In the genomic region with DNA sequence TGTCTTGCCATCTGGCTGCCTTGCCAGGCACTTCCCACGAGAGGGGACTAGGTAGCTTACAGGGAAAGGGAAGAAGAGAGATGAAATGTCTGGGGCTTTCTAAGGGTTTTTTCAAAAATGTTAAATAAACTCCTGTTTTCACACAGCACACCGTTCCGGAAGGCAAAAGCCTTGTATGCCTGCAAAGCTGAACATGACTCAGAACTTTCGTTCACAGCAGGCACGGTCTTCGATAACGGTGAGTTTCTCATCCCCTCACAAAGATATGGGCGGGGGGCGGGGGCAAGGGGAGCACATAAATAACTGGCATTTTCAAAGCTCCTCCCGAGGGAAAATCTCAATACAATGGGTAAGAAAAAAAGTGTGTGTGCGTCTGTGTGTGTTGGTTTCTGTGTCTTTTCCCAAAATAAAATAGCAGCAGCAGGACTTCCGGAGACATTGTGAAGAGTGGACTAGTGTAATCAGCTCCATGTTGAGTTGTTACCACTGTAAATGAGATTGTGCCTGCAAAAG, we compare ENCODE assay signal across 9 cellular contexts.
DNase-seq lines count a peak whose midpoint lies in the region; ATAC-seq, FAIRE-seq and TF ChIP-seq lines count a peak whose summit lies in the region.
"Had no signal": no experiment of that assay in that cellular context is flagged by ENCODE, and none has a peak within 500 bp of the region (broad histone marks: within the 10 kb centered on the region; RNA-seq: fewer than 3 reads in every experiment).

No MANE protein-coding gene starts in this region.

- H3K9me3 ChIP-seq in kidney (ENCODE audit: control insufficient read depth in 1 of 2, low read length in 2 of 2), result no peaks in the 10 kb centered on the region

- no peaks in the 10 kb centered on the region for H3K27me3 ChIP-seq in dorsolateral prefrontal cortex

- no peaks in the 10 kb centered on the region for H3K36me3 ChIP-seq in kidney (ENCODE audit: control insufficient read depth in 1 of 2, insufficient read depth in 2 of 2, low read length in 2 of 2)

- peak; percentile 75 for DNase-seq in GM13977 (ENCODE audit: low spot score)
- DNase-seq in dorsolateral prefrontal cortex, result no peak
- no peak for DNase-seq in SW480 (ENCODE audit: low spot score)
- no peak for DNase-seq in kidney
- no peak for DNase-seq in activated CD8-positive, alpha-beta memory T cell treated with anti-CD3 and anti-CD28 coated beads for 24 hours
- no peak for DNase-seq in activated effector memory CD4-positive, alpha-beta T cell treated with Interleukin-2 at 50 U/mL for 16 hours

- FAIRE-seq in kidney (lab: Jason Lieb, UNC), result no peak
- FAIRE-seq: TTC549 had no signal

- intact Hi-C loops in dorsolateral prefrontal cortex (cut with DNase I), result no loop called here
- intact Hi-C loops in kidney (cut with DNase I), result no loop called here

- H3K27ac ChIP-seq in dorsolateral prefrontal cortex (peak overlapping the region in 45 of 59 donors; percentile 12 to 78 (median 52)), kidney (ENCODE audit: low read depth in 2 of 2, low read length in 2 of 2) (no peak overlapping the region)

- in situ Hi-C loops in GM13977 (cut with MboI; ENCODE audit: low pct_unique_long_range_greater_than_20kb, low sequenced_read_pairs, unreplicated experiment), result loop anchor here (25.0 kb wide), 1 partner anchor 202 kb away; no protein-coding TSS in a partner anchor

- TF ChIP-seq CTCF in GM13977 (IDR thresholded peaks at IDR 0.05; ENCODE audit: extremely low read depth, insufficient read depth, missing control alignments) (peak; percentile 48), dorsolateral prefrontal cortex (IDR thresholded peaks at IDR 0.05 in 54 of 56, conservative IDR thresholded peaks at IDR 0.05 in 2 of 56; ENCODE audit: low read depth in 1 of 56, partially characterized antibody in 56 of 56) (no peak), kidney (IDR thresholded peaks at IDR 0.05; ENCODE audit: borderline replicate concordance, extremely low read depth, insufficient read depth) (no peak)

- ATAC-seq in GM19463 (IDR thresholded peaks at IDR 0.05; ENCODE audit: unreplicated experiment) (peak; percentile 57), HG03354 (IDR thresholded peaks at IDR 0.05; ENCODE audit: poor library complexity, severe bottlenecking, unreplicated experiment) (peak; percentile 62)

- peak overlapping the region in 1 of 2 donors; percentile 6 for H3K9ac ChIP-seq in kidney (ENCODE audit: low read length in 2 of 2)

- H3K4me1 ChIP-seq in kidney (ENCODE audit: control insufficient read depth in 1 of 2, insufficient read depth in 1 of 2, low read depth in 1 of 2, low read length in 2 of 2), result peaks cover 6 to 7% of the 10 kb centered on the region in 2 donors

- H3K4me3 ChIP-seq in dorsolateral prefrontal cortex, result no peak overlapping the region
- H3K4me3 ChIP-seq in kidney (ENCODE audit: low read length in 2 of 2), result no peak overlapping the region

Comparison
In these comparisons a context has a peak if more than half of its experiments do, and no peak if none do; other contexts are left out.
1. H3K27ac ChIP-seq: peak in dorsolateral prefrontal cortex (45 of 59); none in kidney (0 of 2).